Comparison of ENCODE assay signal across 17 cellular contexts in the genomic region with DNA sequence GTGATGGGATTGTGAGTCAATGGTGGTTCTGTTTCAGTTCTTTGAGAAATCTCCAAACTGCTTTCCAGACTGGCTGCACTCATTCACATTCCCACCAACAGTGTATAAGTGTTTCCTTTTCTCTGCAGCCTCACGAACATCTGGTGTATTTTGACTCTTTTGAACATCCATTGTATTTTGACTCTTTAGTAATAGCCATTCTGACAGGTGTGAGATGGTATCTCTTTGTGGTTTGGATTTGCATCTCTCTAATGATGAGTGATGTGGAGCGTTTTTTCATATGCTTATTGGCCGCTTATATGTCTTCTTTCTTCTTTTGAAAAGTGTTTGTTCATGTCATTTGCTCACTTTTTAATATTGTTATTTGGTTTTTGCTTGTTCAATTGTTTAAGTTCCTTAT. TPM values are rescaled to one million over a fixed set of nuclear protein-coding genes. Genes with fewer than 3 reads are reported as not detected.
DNase-seq lines count a peak whose midpoint lies in the region; ATAC-seq and TF ChIP-seq lines count a peak whose summit lies in the region.
"Had no signal": no experiment of that assay in that cellular context is flagged by ENCODE, and none has a peak within 500 bp of the region (broad histone marks: within the 10 kb centered on the region; RNA-seq: fewer than 3 reads in every experiment).

No MANE protein-coding gene starts in this region.

- no peak overlapping the region for H3K4me2 ChIP-seq in PC-3 (ENCODE audit: low read length)
- H3K4me2 ChIP-seq: GM23338 had no signal

- no peak overlapping the region for H3K27ac Mint-ChIP-seq in T-helper 17 cell
- H3K27ac Mint-ChIP-seq: CD14-positive monocyte; CD8-positive, alpha-beta T cell; GM23338 had no signal

- intact Hi-C loops in PC-3 (cut with micrococcal nuclease) = no loop called here

- H3K9me2 ChIP-seq in PC-3 (replicated peaks; ENCODE audit: low read length) = no peaks in the 10 kb centered on the region

- DNase-seq in NCI-H2107 treated with DMSO at 0.1 percent for 48 hours (lab: John Stamatoyannopoulos, UW; ENCODE audit: unreplicated experiment) (peak; percentile 46), NCI-H2107 (lab: John Stamatoyannopoulos, UW) (no peak), NCI-H146 (lab: John Stamatoyannopoulos, UW) (peak; percentile 25), NCI-H69 (lab: John Stamatoyannopoulos, UW) (peak; percentile 38), SJCRH30 (peak; percentile 42 to 79), PC-3 (no peak), T-helper 17 cell (no peak)
- DNase-seq: Caco-2; CD8-positive, alpha-beta T cell; DMS53; H7 had no signal

- peak overlapping the region; percentile 43 for H3K27ac ChIP-seq in SJCRH30
- H3K27ac ChIP-seq in PC-3 (ENCODE audit: low read length) = no peak overlapping the region
- H3K27ac ChIP-seq: 22Rv1 had no signal

- peaks cover 4% of the 10 kb centered on the region; the same call in 1 of the 2 replicates for H3K36me3 ChIP-seq in SJCRH30
- no peaks in the 10 kb centered on the region for H3K36me3 ChIP-seq in PC-3 (ENCODE audit: low read depth, low read length)

- H3K4me3 Mint-ChIP-seq in T-helper 17 cell = no peak overlapping the region
- H3K4me3 Mint-ChIP-seq: CD14-positive monocyte; CD8-positive, alpha-beta T cell; GM23338 had no signal

- no peaks in the 10 kb centered on the region for H3F3A ChIP-seq in PC-3 (ENCODE audit: low read length, unreplicated experiment)

- CTCF ChIA-PET in PC-3 (lab: Charles Lee) = no interaction called here

- H3K4me1 Mint-ChIP-seq in T-helper 17 cell = no peaks in the 10 kb centered on the region
- H3K4me1 Mint-ChIP-seq: CD14-positive monocyte, GM23338 had no signal

- BruUV-seq in PC-3 (replicated peaks; lab: Mats Ljungman, UMichigan) = no TSS peak

- H3K9ac ChIP-seq in PC-3 (ENCODE audit: low read length) = no peak overlapping the region

- H3K9me3 ChIP-seq in SJCRH30 (replicated peaks) = no peaks in the 10 kb centered on the region
- H3K9me3 ChIP-seq in PC-3 (ENCODE audit: low read length) = no peaks in the 10 kb centered on the region
- H3K9me3 ChIP-seq in T-helper 17 cell (ENCODE audit: control insufficient read depth, low read length, poor library complexity, severe bottlenecking) = no peaks in the 10 kb centered on the region
- H3K9me3 ChIP-seq: Caco-2 had no signal

- ATAC-seq in PC-3 = no peak
- no peak for ATAC-seq in T-helper 17 cell
- ATAC-seq in HG03439 (IDR thresholded peaks at IDR 0.05; ENCODE audit: unreplicated experiment) = no peak
- ATAC-seq: CD8-positive, alpha-beta T cell; GM23338; HepG2 had no signal

- H3K4me1 ChIP-seq in SJCRH30 (peaks cover 14% of the 10 kb centered on the region; the same call in 1 of the 2 replicates), PC-3 (ENCODE audit: insufficient read depth, low read length) (no peaks in the 10 kb centered on the region)
- H3K4me1 ChIP-seq: Caco-2 had no signal

- POLR2A ChIA-PET in PC-3 (lab: Charles Lee; ENCODE audit: unreplicated experiment) = no interaction called here

- H3K4me3 ChIP-seq in SJCRH30 (no peak overlapping the region), PC-3 (ENCODE audit: low read length) (no peak overlapping the region)
- H3K4me3 ChIP-seq: GM23338 had no signal

- no peak for TF ChIP-seq CTCF in PC-3 (conservative IDR thresholded peaks at IDR 0.05; ENCODE audit: low read depth, low read length)

- H4K20me1 ChIP-seq in PC-3 (ENCODE audit: low read length) = no peaks in the 10 kb centered on the region

- H3K79me2 ChIP-seq in PC-3 (ENCODE audit: low read length) = no peaks in the 10 kb centered on the region

- no peaks in the 10 kb centered on the region for H3K27me3 Mint-ChIP-seq in T-helper 17 cell

- no peak overlapping the region for H2AFZ ChIP-seq in PC-3 (ENCODE audit: low read length)
- H2AFZ ChIP-seq: GM23338 had no signal

- no peaks in the 10 kb centered on the region for H3K36me3 Mint-ChIP-seq in T-helper 17 cell (ENCODE audit: low read depth)
- H3K36me3 Mint-ChIP-seq: CD14-positive monocyte; CD8-positive, alpha-beta T cell had no signal

- H3K27me3 ChIP-seq in SJCRH30 = no peaks in the 10 kb centered on the region
- no peaks in the 10 kb centered on the region for H3K27me3 ChIP-seq in PC-3 (ENCODE audit: low read length)

RNA-seq across cellular contexts. Expression of gene NELL1, which starts 19.4 kb away (rescaled TPM):
- total RNA-seq in SJCRH30 (2014; rRNA removed; shearing (Covaris generic)) = 136 and 176 TPM in 2 replicates
- total RNA-seq in PC-3 (2014; rRNA removed) = not detected in 2 replicates
- total RNA-seq in T-helper 17 cell = not detected
- total RNA-seq: Caco-2; CD8-positive, alpha-beta T cell; Daoy; HepG2 had no signal

Comparison
In these comparisons a context has a peak if more than half of its experiments do, and no peak if none do; other contexts are left out.
1. DNase-seq: peak in NCI-H2107 treated with DMSO at 0.1 percent for 48 hours (single experiment), NCI-H146 (single experiment), NCI-H69 (single experiment) and SJCRH30 (2 of 2); none in NCI-H2107 (single experiment), PC-3 (single experiment) and T-helper 17 cell (0 of 3).
2. RNA of gene NELL1, which starts 19.4 kb away (total RNA-seq): 136 to 176 TPM in SJCRH30; not detected in T-helper 17 cell and not detected in PC-3; every median in the first group is over 100 times any median in the second.